ENCODE assay signal across 2 cellular contexts in genomic region chr3:9496893-9497292, GRCh38.
TF ChIP-seq lines count a peak whose summit lies in the region.

No MANE protein-coding gene starts in this region.

TF ChIP-seq in HEK293, 187 proteins besides CTCF, POLR2A, EP300 and RAD21:
- no peak for TF ChIP-seq ZBTB26 (tag by site-specific recombination; optimal IDR thresholded peaks at IDR 0.05)
- peak; percentile 36; the same call in 1 of the 2 replicates for TF ChIP-seq EGR2 (tag by site-specific recombination; IDR thresholded peaks at IDR 0.05; ENCODE audit: low read depth)
- no peak for TF ChIP-seq ZBTB1 (tag by site-specific recombination; IDR thresholded peaks at IDR 0.05)

TF ChIP-seq in K562, 482 proteins besides CTCF, POLR2A, EP300 and RAD21:
- TF ChIP-seq TOE1 (IDR thresholded peaks at IDR 0.05; ENCODE audit: borderline replicate concordance) (no peak), TOE1 (CRISPR knock-in tag; IDR thresholded peaks at IDR 0.05; ENCODE audit: borderline replicate concordance, low read depth) (no peak), ZNF263 (CRISPR knock-in tag; IDR thresholded peaks at IDR 0.05; ENCODE audit: borderline replicate concordance) (no peak), TEAD1 (CRISPR knock-in tag; IDR thresholded peaks at IDR 0.05) (no peak), CREM (IDR thresholded peaks at IDR 0.05; ENCODE audit: low read depth) (peak; percentile 68), RBM22 (IDR thresholded peaks at IDR 0.05; ENCODE audit: low read depth, low read length, poor library complexity, severe bottlenecking) (no peak), ESRRB (CRISPR knock-in tag; IDR thresholded peaks at IDR 0.05; ENCODE audit: borderline replicate concordance) (no peak), KLF10 (CRISPR knock-in tag; IDR thresholded peaks at IDR 0.05) (no peak), BMI1 (IDR thresholded peaks at IDR 0.05; ENCODE audit: low read length) (no peak), CBX2 (IDR thresholded peaks at IDR 0.05; ENCODE audit: insufficient read depth, low read length, poor library complexity, severe bottlenecking) (no peak), ZBTB7A (IDR thresholded peaks at IDR 0.05; ENCODE audit: borderline replicate concordance, control insufficient read depth, low read depth, low read length) (no peak), EGR1 (conservative IDR thresholded peaks at IDR 0.05) (peak; percentile 75), KDM1A (IDR thresholded peaks at IDR 0.05) (no peak), ELF1 (tag; IDR thresholded peaks at IDR 0.05) (no peak), ATF1 (CRISPR knock-in tag; IDR thresholded peaks at IDR 0.05) (no peak), ATF1 (tag; IDR thresholded peaks at IDR 0.05) (0 out of 2 replicates have a peak, but pooled peaks have one; percentile 19), U2AF1 (optimal IDR thresholded peaks at IDR 0.05; ENCODE audit: low read depth, low read length) (no peak), SRSF1 (IDR thresholded peaks at IDR 0.05; ENCODE audit: low read depth, low read length) (no peak), TAF15 (IDR thresholded peaks at IDR 0.05; ENCODE audit: low read depth, low read length) (no peak), NBN (IDR thresholded peaks at IDR 0.05; ENCODE audit: low read depth) (no peak), POLR2AphosphoS2 (IDR thresholded peaks at IDR 0.05; ENCODE audit: low read length) (no peak), ZNF143 (CRISPR knock-in tag; IDR thresholded peaks at IDR 0.05) (no peak)
- TF ChIP-seq, protein P1, sequence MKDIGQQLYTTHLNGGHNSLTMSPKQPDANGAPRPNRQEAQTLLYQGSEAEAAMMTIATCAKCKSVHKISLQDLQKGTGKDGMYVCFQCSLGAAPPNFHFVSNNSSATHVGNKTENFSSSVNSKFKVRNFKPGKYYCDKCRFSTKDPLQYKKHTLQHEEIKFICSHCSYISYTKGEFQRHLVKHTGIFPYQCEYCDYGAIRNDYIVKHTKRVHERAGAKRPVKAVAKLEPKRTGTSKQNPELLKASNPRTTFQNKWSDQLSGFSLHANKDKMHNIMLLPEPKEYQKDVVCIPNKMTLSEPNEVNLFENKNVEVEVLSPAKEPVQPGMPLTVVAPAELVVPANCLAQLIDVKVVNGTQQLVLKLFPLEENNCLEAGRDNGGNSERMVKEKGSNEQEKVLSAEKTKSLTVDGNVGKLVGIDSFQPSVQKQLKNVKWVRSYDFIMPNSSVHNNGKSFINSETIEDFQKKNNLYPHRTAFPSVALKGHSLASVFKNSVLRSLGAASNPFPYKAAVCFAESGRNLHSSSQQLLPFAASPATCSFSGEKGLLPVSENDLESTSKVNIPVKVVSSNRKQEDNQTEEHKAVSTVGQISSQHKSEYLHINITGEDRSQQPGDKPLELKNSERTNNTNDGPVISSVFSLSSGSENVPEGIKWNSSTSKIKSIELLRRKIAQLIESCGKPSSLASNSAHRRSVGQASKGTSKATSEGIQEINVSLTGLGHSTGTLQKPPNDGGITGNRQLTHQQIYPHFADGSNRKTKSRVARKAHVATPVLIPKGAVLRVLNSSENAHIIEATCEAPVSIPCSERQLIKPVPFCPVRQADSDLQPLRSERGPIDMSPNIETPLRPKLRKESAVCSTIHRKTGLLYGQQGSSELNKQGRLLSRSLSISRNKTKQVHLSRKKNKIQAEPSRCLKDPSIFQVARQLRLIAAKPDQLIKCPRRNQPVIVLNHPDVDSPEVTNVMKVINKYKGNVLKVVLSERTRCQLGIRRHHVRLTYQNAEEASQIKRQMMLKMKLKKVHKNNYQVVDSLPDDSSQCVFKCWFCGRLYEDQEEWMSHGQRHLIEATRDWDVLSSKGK (CRISPR knock-in tag; IDR thresholded peaks at IDR 0.05): no peak
- TF ChIP-seq, protein P2, sequence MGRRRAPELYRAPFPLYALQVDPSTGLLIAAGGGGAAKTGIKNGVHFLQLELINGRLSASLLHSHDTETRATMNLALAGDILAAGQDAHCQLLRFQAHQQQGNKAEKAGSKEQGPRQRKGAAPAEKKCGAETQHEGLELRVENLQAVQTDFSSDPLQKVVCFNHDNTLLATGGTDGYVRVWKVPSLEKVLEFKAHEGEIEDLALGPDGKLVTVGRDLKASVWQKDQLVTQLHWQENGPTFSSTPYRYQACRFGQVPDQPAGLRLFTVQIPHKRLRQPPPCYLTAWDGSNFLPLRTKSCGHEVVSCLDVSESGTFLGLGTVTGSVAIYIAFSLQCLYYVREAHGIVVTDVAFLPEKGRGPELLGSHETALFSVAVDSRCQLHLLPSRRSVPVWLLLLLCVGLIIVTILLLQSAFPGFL (CRISPR knock-in tag; IDR thresholded peaks at IDR 0.05): no peak
